In the genomic region with DNA sequence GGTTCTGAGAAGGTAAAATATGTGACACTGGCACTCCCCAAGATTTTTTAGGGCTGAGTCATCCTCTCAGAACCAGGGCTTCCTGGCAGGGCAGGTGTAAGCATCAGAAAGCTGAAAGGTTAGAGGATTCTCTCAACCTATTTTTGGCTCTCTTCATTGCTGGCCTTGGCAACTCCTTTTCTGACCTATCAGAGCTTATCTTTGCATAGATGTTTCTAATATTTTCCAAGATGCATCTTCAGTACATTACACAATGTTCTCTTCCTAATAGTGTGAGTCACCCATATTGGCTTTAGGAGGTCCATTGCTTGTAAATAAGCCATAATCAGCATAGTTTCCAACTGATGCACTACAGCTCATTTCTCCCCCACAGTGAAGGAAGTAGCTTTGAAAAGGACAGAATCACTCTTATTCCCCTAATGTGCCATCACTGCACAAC, we compare ENCODE assay signal across 9 cellular contexts.
DNase-seq lines count a peak whose midpoint lies in the region; ATAC-seq and TF ChIP-seq lines count a peak whose summit lies in the region.
"Had no signal": no experiment of that assay in that cellular context is flagged by ENCODE, and none has a peak within 500 bp of the region (broad histone marks: within the 10 kb centered on the region; RNA-seq: fewer than 3 reads in every experiment).

No MANE protein-coding gene starts in this region.

- TF ChIP-seq CTCF in RWPE2 (IDR thresholded peaks at IDR 0.05; ENCODE audit: poor library complexity, severe bottlenecking), result no peak
- no peak for TF ChIP-seq CTCF in gastrocnemius medialis (IDR thresholded peaks at IDR 0.05 in 4 of 5, conservative IDR thresholded peaks at IDR 0.05 in 1 of 5)

- no peaks in the 10 kb centered on the region for H3K27me3 ChIP-seq in RWPE2 (ENCODE audit: insufficient read depth, poor library complexity, severe bottlenecking)
- H3K27me3 ChIP-seq in skeletal muscle satellite cell (ENCODE audit: control insufficient read depth, insufficient read depth, low read length), result no peaks in the 10 kb centered on the region
- no peaks in the 10 kb centered on the region for H3K27me3 ChIP-seq in gastrocnemius medialis
- H3K27me3 ChIP-seq: right atrium auricular region had no signal

- H3K27ac ChIP-seq in RWPE2 (ENCODE audit: poor library complexity, severe bottlenecking) (peak overlapping the region; percentile 96), gastrocnemius medialis (no peak overlapping the region)

- in situ Hi-C loops in gastrocnemius medialis (cut with MboI; ENCODE audit: low sequenced_read_pairs in 4 of 4), result no loop called here

- intact Hi-C loops in gastrocnemius medialis (cut with DNase I; ENCODE audit: low total_unique reads), result no loop called here

- H3K4me3 ChIP-seq in RWPE2 (ENCODE audit: severe bottlenecking), result no peak overlapping the region
- H3K4me3 ChIP-seq in skeletal muscle satellite cell (ENCODE audit: low read length), result no peak overlapping the region
- H3K4me3 ChIP-seq in gastrocnemius medialis, result no peak overlapping the region
- H3K4me3 ChIP-seq: right atrium auricular region had no signal

- no peaks in the 10 kb centered on the region for H3K36me3 ChIP-seq in RWPE2 (ENCODE audit: low read depth)
- H3K36me3 ChIP-seq in skeletal muscle satellite cell (ENCODE audit: insufficient read depth, low read length), result no peaks in the 10 kb centered on the region
- H3K36me3 ChIP-seq in gastrocnemius medialis, result no peaks in the 10 kb centered on the region
- H3K36me3 ChIP-seq: right atrium auricular region had no signal

- ATAC-seq in RWPE2 (ENCODE audit: low read depth) (peak; percentile 97), HG02840 (IDR thresholded peaks at IDR 0.05; ENCODE audit: low FRiP score, unreplicated experiment) (no peak), GM21526 (IDR thresholded peaks at IDR 0.05; ENCODE audit: low FRiP score, unreplicated experiment) (no peak), gastrocnemius medialis (no peak)

- peak overlapping the region; percentile 53 for H3K4me2 ChIP-seq in skeletal muscle satellite cell (ENCODE audit: low read length)

- peak overlapping the region; percentile 50 for H3K9ac ChIP-seq in skeletal muscle satellite cell (ENCODE audit: low read depth, low read length)

- H3K9me3 ChIP-seq in RWPE2 (ENCODE audit: severe bottlenecking) (no peaks in the 10 kb centered on the region), skeletal muscle satellite cell (replicated peaks; ENCODE audit: low read length) (no peaks in the 10 kb centered on the region), gastrocnemius medialis (no peaks in the 10 kb centered on the region)
- H3K9me3 ChIP-seq: right atrium auricular region had no signal

- H3K4me1 ChIP-seq in RWPE2 (ENCODE audit: insufficient read depth, poor library complexity, severe bottlenecking) (peaks cover 31% of the 10 kb centered on the region), skeletal muscle satellite cell (ENCODE audit: control insufficient read depth, insufficient read depth, low read length) (peaks cover 37% of the 10 kb centered on the region), gastrocnemius medialis (no peaks in the 10 kb centered on the region)
- H3K4me1 ChIP-seq: right atrium auricular region had no signal

- DNase-seq in H4 (ENCODE audit: low spot score) (peak; percentile 10), RWPE2 (ENCODE audit: low spot score) (peak; percentile 81), fibroblast of peridontal ligament (ENCODE audit: extremely low read depth) (peak; percentile 2), gastrocnemius medialis (no peak)
- no peak for DNase-seq in activated naive CD4-positive, alpha-beta T cell (lab: John Stamatoyannopoulos, UW)

- no peak for TF ChIP-seq POLR2A in gastrocnemius medialis (IDR thresholded peaks at IDR 0.05)

Comparison
In these comparisons a context has a peak if more than half of its experiments do, and no peak if none do; other contexts are left out.
1. DNase-seq: peak in H4 (single experiment), RWPE2 (single experiment) and fibroblast of peridontal ligament (single experiment); none in activated naive CD4-positive, alpha-beta T cell (0 of 4) and gastrocnemius medialis (0 of 2).